In the genomic region with DNA sequence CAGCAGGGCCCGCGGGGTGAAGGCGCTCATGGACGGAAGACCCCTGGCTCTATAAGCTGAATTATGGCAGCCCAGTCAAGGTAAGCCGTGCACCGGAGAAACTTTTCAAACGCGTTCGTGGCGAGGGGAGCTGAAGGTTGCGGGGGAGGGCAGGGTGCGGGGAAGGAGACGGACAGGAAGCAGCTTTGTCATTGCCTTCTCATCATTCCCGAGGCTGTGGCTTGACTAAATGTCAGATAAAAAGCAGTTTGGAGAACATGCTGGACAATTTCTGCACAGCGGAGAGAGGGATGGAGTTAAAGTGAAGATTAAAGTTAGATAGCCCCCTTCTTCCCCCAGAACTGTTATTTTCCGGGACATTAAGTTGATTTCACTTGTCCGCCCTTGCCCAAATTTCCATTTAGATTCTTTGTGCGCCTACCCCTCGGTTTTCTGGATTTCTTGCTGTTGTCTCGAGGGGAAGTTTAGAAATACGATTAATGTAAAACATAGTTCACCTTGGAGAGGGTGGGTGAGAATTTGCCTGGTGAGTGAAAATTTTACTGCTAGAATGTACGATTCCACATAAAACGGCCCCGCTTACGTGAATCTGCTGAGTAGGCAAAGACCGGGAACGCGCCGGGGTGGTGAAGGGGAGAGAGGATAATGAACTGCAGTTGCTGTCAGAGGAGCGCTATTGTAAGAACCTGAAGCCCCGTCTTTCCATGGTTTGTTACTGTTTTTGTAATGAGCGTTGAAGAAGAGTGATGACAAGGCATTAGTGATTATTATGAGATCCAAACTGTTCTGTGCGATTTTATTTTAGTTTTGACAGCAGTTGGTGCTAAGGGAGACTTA, we compare ENCODE assay signal across 8 cellular contexts.
DNase-seq lines count a peak whose midpoint lies in the region; ATAC-seq and TF ChIP-seq lines count a peak whose summit lies in the region.

No MANE protein-coding gene starts in this region.

- DNase-seq in CD4-positive, alpha-beta memory T cell, result peak; percentile 9 to 60 (median 16)
- DNase-seq in KBM-7 (peak; percentile 54), SK-N-MC (ENCODE audit: low read depth, low spot score) (no peak), ascending aorta (ENCODE audit: low spot score in 2 of 2) (no peak), hepatocyte (ENCODE audit: low spot score) (peak; percentile 77), retina (peak; percentile 75), GM19238 (ENCODE audit: insufficient read length, low spot score) (no peak)

- H3K36me3 ChIP-seq in CD4-positive, alpha-beta memory T cell (ENCODE audit: insufficient read depth, low read length), result no peaks in the 10 kb centered on the region
- no peaks in the 10 kb centered on the region for H3K36me3 ChIP-seq in SK-N-MC (ENCODE audit: insufficient read depth, low read length)
- no peaks in the 10 kb centered on the region for H3K36me3 ChIP-seq in ascending aorta
- H3K36me3 ChIP-seq in hepatocyte (replicated peaks; ENCODE audit: insufficient read depth, low read depth), result no peaks in the 10 kb centered on the region

- H3K27me3 Mint-ChIP-seq in CD4-positive, alpha-beta memory T cell, result no peaks in the 10 kb centered on the region

- CTCF ChIA-PET in CD4-positive, alpha-beta memory T cell (lab: Charles Lee; ENCODE audit: partially characterized antibody), result interaction anchor here (0.7 to 7.0 kb wide), 10 partner anchors 8 to 95 kb away, joined by 3 to 99 read pairs (median 5); a partner anchor contains a TSS

- under 1% methylated on average over 32 of the region's 33 CpGs for WGBS in hepatocyte (ENCODE audit: low lambda C conversion rate, missing lambda C conversion rate)

- ATAC-seq in HG02623 (IDR thresholded peaks at IDR 0.05; ENCODE audit: unreplicated experiment), result no peak

- peak overlapping the region; percentile 57 for H2AFZ ChIP-seq in hepatocyte

- peaks cover 0 to 1% (median 0%) of the 10 kb centered on the region in 8 donors for H3K9me3 Mint-ChIP-seq in CD4-positive, alpha-beta memory T cell

- intact Hi-C loops in CD4-positive, alpha-beta memory T cell (cut with micrococcal nuclease), result loop anchor here (2.0 to 5.0 kb wide), 3 partner anchors 65 to 1275 kb away; a partner anchor contains a TSS
- intact Hi-C loops in ascending aorta (cut with DNase I), result loop anchor here (1.0 to 5.0 kb wide), 5 partner anchors 31 to 113 kb away; no protein-coding TSS in a partner anchor

- peaks cover 3% of the 10 kb centered on the region for H4K20me1 ChIP-seq in hepatocyte (ENCODE audit: insufficient read depth, poor library complexity, severe bottlenecking)

- peaks cover 64% of the 10 kb centered on the region for H3K79me2 ChIP-seq in hepatocyte

- peak overlapping the region; percentile 78 for H3K4me2 ChIP-seq in hepatocyte

- POLR2A ChIA-PET in CD4-positive, alpha-beta memory T cell (lab: Charles Lee; ENCODE audit: partially characterized antibody), result interaction anchor here (0.7 to 10.2 kb wide), 16 partner anchors 9 to 415 kb away, joined by 3 to 376 read pairs (median 6); a partner anchor contains a TSS

- H3K9ac ChIP-seq in SK-N-MC (ENCODE audit: insufficient read length), result peak overlapping the region; percentile 62

- peaks cover 53 to 63% (median 59%) of the 10 kb centered on the region in 4 donors for H3K4me1 Mint-ChIP-seq in CD4-positive, alpha-beta memory T cell

- H3K36me3 Mint-ChIP-seq in CD4-positive, alpha-beta memory T cell, result peaks cover 0 to 11% of the 10 kb centered on the region in 2 donors

- peak overlapping the region; percentile 88 to 96 (median 94) for H3K4me3 Mint-ChIP-seq in CD4-positive, alpha-beta memory T cell

- H3K9me2 ChIP-seq in hepatocyte (replicated peaks; ENCODE audit: insufficient read depth), result no peaks in the 10 kb centered on the region

- H3K27ac Mint-ChIP-seq in CD4-positive, alpha-beta memory T cell, result peak overlapping the region; percentile 81 to 97 (median 88)

- in situ Hi-C loops in KBM-7 (cut with MboI; ENCODE audit: low pct_unique_long_range_greater_than_20kb, low sequenced_read_pairs), result no loop called here

- TF ChIP-seq CTCF in ascending aorta (IDR thresholded peaks at IDR 0.05) (no peak), hepatocyte (IDR thresholded peaks at IDR 0.05; ENCODE audit: poor library complexity) (no peak)

- peak overlapping the region; percentile 83 for H3K27ac ChIP-seq in CD4-positive, alpha-beta memory T cell (ENCODE audit: low read depth, low read length)
- H3K27ac ChIP-seq in SK-N-MC, result peak overlapping the region; percentile 29; the same call in 1 of the 2 replicates
- peak overlapping the region; percentile 89 to 99 for H3K27ac ChIP-seq in ascending aorta
- peak overlapping the region; percentile 100 for H3K27ac ChIP-seq in hepatocyte

- H3K9me3 ChIP-seq in CD4-positive, alpha-beta memory T cell (ENCODE audit: control insufficient read depth in 1 of 2, low read length in 2 of 2), result no peaks in the 10 kb centered on the region
- H3K9me3 ChIP-seq in SK-N-MC (ENCODE audit: low read depth, low read length), result no peaks in the 10 kb centered on the region
- no peaks in the 10 kb centered on the region for H3K9me3 ChIP-seq in ascending aorta
- no peaks in the 10 kb centered on the region for H3K9me3 ChIP-seq in hepatocyte (ENCODE audit: low read depth)

- no peaks in the 10 kb centered on the region for H3K27me3 ChIP-seq in CD4-positive, alpha-beta memory T cell (ENCODE audit: insufficient read depth, low read length)
- no peaks in the 10 kb centered on the region for H3K27me3 ChIP-seq in ascending aorta
- H3K27me3 ChIP-seq in hepatocyte, result no peaks in the 10 kb centered on the region

- peaks cover 60% of the 10 kb centered on the region for H3K4me1 ChIP-seq in CD4-positive, alpha-beta memory T cell (ENCODE audit: insufficient read depth, low read length)
- H3K4me1 ChIP-seq in ascending aorta (peaks cover 0 to 27% of the 10 kb centered on the region in 2 donors), hepatocyte (ENCODE audit: insufficient read depth) (peaks cover 21% of the 10 kb centered on the region)

- H3K4me3 ChIP-seq in CD4-positive, alpha-beta memory T cell (ENCODE audit: low read length in 2 of 2), result peak overlapping the region; percentile 82 to 86
- peak overlapping the region; percentile 96 for H3K4me3 ChIP-seq in SK-N-MC
- peak overlapping the region; percentile 52 to 81 for H3K4me3 ChIP-seq in ascending aorta
- H3K4me3 ChIP-seq in hepatocyte, result peak overlapping the region; percentile 96

Comparison
In these comparisons a context has a peak if more than half of its experiments do, and no peak if none do; other contexts are left out.
1. DNase-seq: peak in CD4-positive, alpha-beta memory T cell (5 of 5), KBM-7 (single experiment), hepatocyte (single experiment) and retina (single experiment); none in SK-N-MC (single experiment), ascending aorta (0 of 2) and GM19238 (single experiment).
2. H3K27ac ChIP-seq: peak in every context shown above with its lines; median percentile 100 in hepatocyte; 94 in ascending aorta; 83 in CD4-positive, alpha-beta memory T cell; 29 in SK-N-MC.
3. Peak in every context shown above with its lines, with median percentiles within 50 percentile points of each other: H3K4me3 ChIP-seq.